ENCODE assay signal across 17 cellular contexts in the genomic region with DNA sequence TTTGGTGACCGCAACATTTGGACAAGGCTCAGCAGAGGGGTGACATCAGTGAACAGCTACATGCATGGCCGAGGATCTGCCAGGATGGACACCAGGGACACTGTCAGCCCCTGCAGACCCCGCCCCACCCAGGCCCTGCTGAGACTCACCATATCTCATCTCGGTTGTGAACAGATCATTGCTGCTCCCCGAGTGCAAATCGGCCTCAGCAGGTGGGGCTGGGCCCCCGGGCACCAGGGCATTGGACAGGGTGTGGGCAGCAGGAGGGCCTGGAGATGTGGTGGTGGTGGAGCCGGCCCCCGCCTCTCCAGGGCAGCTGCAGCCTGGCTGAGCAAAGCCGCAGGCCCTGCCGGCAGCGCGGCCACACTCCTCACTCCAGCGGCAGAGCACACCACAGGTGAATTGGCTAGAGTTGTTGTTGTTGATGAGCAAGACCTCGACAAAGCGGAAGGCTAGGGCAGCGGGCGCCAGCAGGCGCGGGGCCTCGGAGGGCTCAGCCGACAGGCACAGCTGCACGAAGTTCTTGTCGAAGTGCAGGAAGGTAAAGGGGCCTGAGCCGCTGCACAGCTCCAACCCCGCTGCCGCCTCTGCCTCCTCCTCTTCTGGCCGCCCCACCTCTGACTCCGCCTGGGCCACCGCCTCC. TPM values are rescaled to one million over a fixed set of nuclear protein-coding genes. Genes with fewer than 3 reads are reported as not detected.
"Had no signal": no experiment of that assay in that cellular context is flagged by ENCODE, and none has a peak within 500 bp of the region (broad histone marks: within the 10 kb centered on the region; RNA-seq: fewer than 3 reads in every experiment).

No MANE protein-coding gene starts in this region.

- ATAC-seq: activated CD4-positive, CD25-positive, alpha-beta regulatory T cell treated with anti-CD3 and anti-CD28 coated beads, Interleukin-2, amount 50 U/mL, for 24 hours; mucosa of descending colon; naive thymus-derived CD8-positive, alpha-beta T cell; right cardiac atrium had no signal

- H3K36me3 ChIP-seq: ascending aorta, colonic mucosa, esophagus squamous epithelium, upper lobe of left lung had no signal

- H3K4me2 ChIP-seq: hepatocyte, smooth muscle cell had no signal

- DNase-seq: activated naive CD4-positive, alpha-beta T cell; activated T-cell treated with anti-CD3 and anti-CD28 coated beads for 4 hours; colonic mucosa; effector CD4-positive, alpha-beta T cell; esophagus squamous epithelium; mucosa of descending colon; naive thymus-derived CD8-positive, alpha-beta T cell; stimulated activated CD4-positive, alpha-beta T cell treated with anti-CD3 and anti-CD28 coated beads, Interleukin-4, amount 100 ng/mL, for 4 hours; stimulated activated CD8-positive, alpha-beta memory T cell treated with anti-CD3 and anti-CD28 coated beads, Interleukin-4, amount 100 ng/mL, for 48 hours; stimulated activated naive CD4-positive, alpha-beta T cell treated with Interleukin-2 at 50 U/mL for 16 hours; upper lobe of left lung had no signal

- H3K27ac ChIP-seq: colonic mucosa, esophagus squamous epithelium, hepatocyte, upper lobe of left lung had no signal

- H3K4me3 ChIP-seq: ascending aorta, colonic mucosa, esophagus squamous epithelium, hepatocyte, mucosa of descending colon, smooth muscle cell, upper lobe of left lung had no signal

- H2AFZ ChIP-seq: hepatocyte had no signal

- H3K9me3 ChIP-seq: ascending aorta, colonic mucosa, esophagus squamous epithelium, mucosa of descending colon, upper lobe of left lung had no signal

- H3K27me3 ChIP-seq: ascending aorta, hepatocyte had no signal

RNA-seq across cellular contexts. Expression of gene ADGRB2, which starts 8.2 kb away (rescaled TPM):
- total RNA-seq: left lobe of liver had no signal

RNA-seq across cellular contexts. Expression of gene COL16A1, which starts 52.2 kb away (rescaled TPM):
- total RNA-seq: naive thymus-derived CD8-positive, alpha-beta T cell had no signal

RNA-seq across cellular contexts. Expression of gene SPOCD1, which starts 59.9 kb away (rescaled TPM):
- polyA plus RNA-seq: naive thymus-derived CD8-positive, alpha-beta T cell had no signal
